In genomic region chr16:57282510-57283213, GRCh38 we compare ENCODE assay signal across 16 cellular contexts. TPM values are rescaled to one million over a fixed set of nuclear protein-coding genes. Genes with fewer than 3 reads are reported as not detected.
A peak's percentile ranks its signal among the peaks of the same experiment; 100 is the strongest.
DNase-seq lines count a peak whose midpoint lies in the region; ATAC-seq and TF ChIP-seq lines count a peak whose summit lies in the region.
"Had no signal": no experiment of that assay in that cellular context is flagged by ENCODE, and none has a peak within 500 bp of the region (broad histone marks: within the 10 kb centered on the region; RNA-seq: fewer than 3 reads in every experiment).

No MANE protein-coding gene starts in this region.

- DNase-seq in activated naive CD8-positive, alpha-beta T cell treated with anti-CD3 and anti-CD28 coated beads for 36 hours, result no peak
- DNase-seq in coronary artery (ENCODE audit: low spot score), result peak; percentile 21
- DNase-seq in naive thymus-derived CD4-positive, alpha-beta T cell, result no peak
- DNase-seq in upper lobe of left lung, result peak; percentile 46 to 75
- DNase-seq in pons (ENCODE audit: low spot score), result no peak
- DNase-seq in COR-L47 (lab: John Stamatoyannopoulos, UW), result no peak
- DNase-seq: 8988T; activated naive CD4-positive, alpha-beta T cell treated with anti-CD3 and anti-CD28 coated beads, Interleukin-2, amount 10 ng/mL, durations not matched to agents 7 days and 5 days; effector CD4-positive, alpha-beta T cell; left ventricle myocardium superior; MV-4-11; NCI-H526 treated with DMSO at 0.1 percent for 48 hours; nephron progenitor cell had no signal

- TF ChIP-seq POLR2A in upper lobe of left lung (IDR thresholded peaks at IDR 0.05), result peak in 1 of 4 donors; percentile 11

- WGBS in upper lobe of left lung, 2 donors, result 43% methylated on average over 8 of the region's 8 CpGs

- no peak overlapping the region for H3K4me3 ChIP-seq in coronary artery
- no peak overlapping the region for H3K4me3 ChIP-seq in naive thymus-derived CD4-positive, alpha-beta T cell (ENCODE audit: low read length)
- H3K4me3 ChIP-seq in upper lobe of left lung, result peak overlapping the region in 3 of 4 donors; percentile 64 to 91 (median 72)

- H3K4me1 ChIP-seq in naive thymus-derived CD4-positive, alpha-beta T cell (ENCODE audit: control insufficient read depth in 2 of 2, insufficient read depth in 2 of 2, low read length in 2 of 2), result peaks cover 8 to 40% of the 10 kb centered on the region in 2 donors
- peaks cover 20 to 62% (median 38%) of the 10 kb centered on the region in 4 donors for H3K4me1 ChIP-seq in upper lobe of left lung

- no peak for TF ChIP-seq CTCF in coronary artery (IDR thresholded peaks at IDR 0.05)
- TF ChIP-seq CTCF in upper lobe of left lung (IDR thresholded peaks at IDR 0.05), result no peak

- intact Hi-C loops in naive thymus-derived CD4-positive, alpha-beta T cell (cut with micrococcal nuclease), result loop anchor here in 1 of 2 donors (5.0 to 10.0 kb wide), 2 partner anchors 35 to 198 kb away; partner anchors contain the start of gene ARL2BP

- H3K27ac ChIP-seq in coronary artery (no peak overlapping the region), upper lobe of left lung (peak overlapping the region; percentile 78 to 86 (median 86))
- no peak overlapping the region for H3K27ac ChIP-seq in naive thymus-derived CD4-positive, alpha-beta T cell (ENCODE audit: low read depth, low read length)

- CTCF ChIA-PET in naive thymus-derived CD4-positive, alpha-beta T cell (lab: Charles Lee), result interaction anchor here (0.6 kb wide), 1 partner anchor 9 kb away, joined by 3 read pairs; no protein-coding TSS in a partner anchor

- POLR2A ChIA-PET in naive thymus-derived CD4-positive, alpha-beta T cell (lab: Charles Lee), result interaction anchor here (0.7 to 1.9 kb wide), 3 partner anchors 15 to 242 kb away, joined by 3 to 8 read pairs (median 5); no protein-coding TSS in a partner anchor

- TF ChIP-seq EP300 in upper lobe of left lung (IDR thresholded peaks at IDR 0.05), result no peak

- H3K27ac Mint-ChIP-seq in activated naive CD8-positive, alpha-beta T cell, result no peak overlapping the region
- H3K27ac Mint-ChIP-seq in activated naive CD8-positive, alpha-beta T cell treated with anti-CD3 and anti-CD28 coated beads for 36 hours, result no peak overlapping the region
- peak overlapping the region in 8 of 9 donors; percentile 6 to 94 (median 54) for H3K27ac Mint-ChIP-seq in naive thymus-derived CD4-positive, alpha-beta T cell
- H3K27ac Mint-ChIP-seq: activated naive CD4-positive, alpha-beta T cell treated with anti-CD3 and anti-CD28 coated beads, Interleukin-2, amount 10 ng/mL, durations not matched to agents 7 days and 5 days; CD14-positive monocyte had no signal

- peaks cover 0 to 8% of the 10 kb centered on the region in 2 donors for H3K27me3 ChIP-seq in naive thymus-derived CD4-positive, alpha-beta T cell (ENCODE audit: control insufficient read depth in 2 of 2, insufficient read depth in 2 of 2, low read length in 2 of 2)
- peaks cover 0 to 14% (median 8%) of the 10 kb centered on the region in 4 donors for H3K27me3 ChIP-seq in upper lobe of left lung

- no peaks in the 10 kb centered on the region for H3K9me3 Mint-ChIP-seq in activated naive CD8-positive, alpha-beta T cell (ENCODE audit: low read depth)
- no peaks in the 10 kb centered on the region for H3K9me3 Mint-ChIP-seq in activated naive CD8-positive, alpha-beta T cell treated with anti-CD3 and anti-CD28 coated beads for 36 hours
- no peaks in the 10 kb centered on the region for H3K9me3 Mint-ChIP-seq in naive thymus-derived CD4-positive, alpha-beta T cell
- H3K9me3 Mint-ChIP-seq: activated naive CD4-positive, alpha-beta T cell treated with anti-CD3 and anti-CD28 coated beads, Interleukin-2, amount 10 ng/mL, durations not matched to agents 7 days and 5 days; nephron progenitor cell had no signal

- no peak for ATAC-seq in naive thymus-derived CD4-positive, alpha-beta T cell
- ATAC-seq in upper lobe of left lung (ENCODE audit: low FRiP score in 2 of 2) (no peak), GM18873 (IDR thresholded peaks at IDR 0.05; ENCODE audit: low FRiP score, unreplicated experiment) (no peak)

- H3K4me1 Mint-ChIP-seq in activated naive CD8-positive, alpha-beta T cell (ENCODE audit: low read depth), result peaks cover 29% of the 10 kb centered on the region
- H3K4me1 Mint-ChIP-seq in activated naive CD8-positive, alpha-beta T cell treated with anti-CD3 and anti-CD28 coated beads for 36 hours, result peaks cover 24% of the 10 kb centered on the region
- peaks cover 29 to 69% (median 57%) of the 10 kb centered on the region in 7 donors for H3K4me1 Mint-ChIP-seq in naive thymus-derived CD4-positive, alpha-beta T cell

- peak overlapping the region; percentile 59 for H3K4me3 Mint-ChIP-seq in activated naive CD8-positive, alpha-beta T cell
- no peak overlapping the region for H3K4me3 Mint-ChIP-seq in activated naive CD8-positive, alpha-beta T cell treated with anti-CD3 and anti-CD28 coated beads for 36 hours
- H3K4me3 Mint-ChIP-seq in naive thymus-derived CD4-positive, alpha-beta T cell, result peak overlapping the region in 9 of 10 donors; percentile 42 to 89 (median 78)

- no peaks in the 10 kb centered on the region for H3K9me3 ChIP-seq in naive thymus-derived CD4-positive, alpha-beta T cell (ENCODE audit: control insufficient read depth in 2 of 3, low read length in 3 of 3)
- H3K9me3 ChIP-seq in upper lobe of left lung, result no peaks in the 10 kb centered on the region

- H3K36me3 Mint-ChIP-seq in activated naive CD8-positive, alpha-beta T cell, result no peaks in the 10 kb centered on the region
- no peaks in the 10 kb centered on the region for H3K36me3 Mint-ChIP-seq in activated naive CD8-positive, alpha-beta T cell treated with anti-CD3 and anti-CD28 coated beads for 36 hours
- no peaks in the 10 kb centered on the region for H3K36me3 Mint-ChIP-seq in naive thymus-derived CD4-positive, alpha-beta T cell
- H3K36me3 Mint-ChIP-seq: activated naive CD4-positive, alpha-beta T cell treated with anti-CD3 and anti-CD28 coated beads, Interleukin-2, amount 10 ng/mL, durations not matched to agents 7 days and 5 days had no signal

- H3K27me3 Mint-ChIP-seq in activated naive CD8-positive, alpha-beta T cell, result no peaks in the 10 kb centered on the region
- peaks cover 20% of the 10 kb centered on the region for H3K27me3 Mint-ChIP-seq in activated naive CD8-positive, alpha-beta T cell treated with anti-CD3 and anti-CD28 coated beads for 36 hours
- peaks cover 0 to 43% (median 0%) of the 10 kb centered on the region in 5 donors for H3K27me3 Mint-ChIP-seq in naive thymus-derived CD4-positive, alpha-beta T cell

- no peaks in the 10 kb centered on the region for H3K36me3 ChIP-seq in naive thymus-derived CD4-positive, alpha-beta T cell (ENCODE audit: control insufficient read depth in 2 of 3, insufficient read depth in 3 of 3, low read length in 3 of 3)
- H3K36me3 ChIP-seq in upper lobe of left lung, result no peaks in the 10 kb centered on the region

RNA-seq across cellular contexts. Expression of gene PLLP, which starts 1.8 kb away (rescaled TPM):
- under 1 TPM; 0.34 to 0.54 TPM for total RNA-seq in activated naive CD8-positive, alpha-beta T cell treated with anti-CD3 and anti-CD28 coated beads for 36 hours
- 1 to 10 TPM in 4 of 5 experiments, under 1 TPM in 1; 0.36 to 8.4 (median 3.3) TPM for total RNA-seq in naive thymus-derived CD4-positive, alpha-beta T cell
- polyA plus RNA-seq in naive thymus-derived CD4-positive, alpha-beta T cell, result 10 to 100 TPM; 10.0 to 26.0 TPM
- total RNA-seq in upper lobe of left lung, result 100 to 1,000 TPM in 4 of 6 donors, 10 to 100 TPM in 2; 38.8 to 184 (median 114) TPM

RNA-seq across cellular contexts. Expression of gene ARL2BP, which starts 37.6 kb away (rescaled TPM):
- 10 to 100 TPM; 16.2 to 17.1 TPM for total RNA-seq in activated naive CD8-positive, alpha-beta T cell treated with anti-CD3 and anti-CD28 coated beads for 36 hours
- 10 to 100 TPM; 32.6 to 57.7 (median 37.9) TPM for total RNA-seq in naive thymus-derived CD4-positive, alpha-beta T cell
- 100 to 1,000 TPM; 146 to 166 TPM for polyA plus RNA-seq in naive thymus-derived CD4-positive, alpha-beta T cell
- 10 to 100 TPM; 18.9 to 74.9 (median 54.2) TPM for total RNA-seq in upper lobe of left lung

Comparison
In these comparisons a context has a peak if more than half of its experiments do, and no peak if none do; other contexts are left out.
1. H3K27ac Mint-ChIP-seq: peak in naive thymus-derived CD4-positive, alpha-beta T cell (8 of 9); none in activated naive CD8-positive, alpha-beta T cell (single experiment) and activated naive CD8-positive, alpha-beta T cell treated with anti-CD3 and anti-CD28 coated beads for 36 hours (single experiment).
2. DNase-seq: peak in coronary artery (single experiment) and upper lobe of left lung (2 of 2); none in activated naive CD8-positive, alpha-beta T cell treated with anti-CD3 and anti-CD28 coated beads for 36 hours (single experiment), naive thymus-derived CD4-positive, alpha-beta T cell (0 of 9), pons (single experiment) and COR-L47 (single experiment).
3. H3K27ac ChIP-seq: peak in upper lobe of left lung (4 of 4); none in coronary artery (0 of 2) and naive thymus-derived CD4-positive, alpha-beta T cell (single experiment).
4. H3K4me3 ChIP-seq: peak in upper lobe of left lung (3 of 4); none in coronary artery (single experiment) and naive thymus-derived CD4-positive, alpha-beta T cell (single experiment).
5. RNA of gene PLLP, which starts 1.8 kb away (total RNA-seq): 38.8 to 184 TPM in upper lobe of left lung; 0.36 to 8.4 TPM in naive thymus-derived CD4-positive, alpha-beta T cell and 0.34 to 0.54 TPM in activated naive CD8-positive, alpha-beta T cell treated with anti-CD3 and anti-CD28 coated beads for 36 hours; every median in the first group is over 4 times any median in the second.